ENCODE assay signal across 17 cellular contexts in genomic region chr10:3911241-3911640, GRCh38.
DNase-seq lines count a peak whose midpoint lies in the region; ATAC-seq and TF ChIP-seq lines count a peak whose summit lies in the region.
"Had no signal": no experiment of that assay in that cellular context is flagged by ENCODE, and none has a peak within 500 bp of the region (broad histone marks: within the 10 kb centered on the region; RNA-seq: fewer than 3 reads in every experiment).

No MANE protein-coding gene starts in this region.

- H3K4me3 Mint-ChIP-seq in MCF 10A (ENCODE audit: unreplicated experiment) = no peak overlapping the region
- no peak overlapping the region for H3K4me3 Mint-ChIP-seq in mesothelial cell of epicardium
- H3K4me3 Mint-ChIP-seq: CD8-positive, alpha-beta T cell had no signal

- 26% methylated on average over 6 of the region's 6 CpGs for WGBS in mammary epithelial cell (ENCODE audit: low coverage, missing lambda C conversion rate)
- 87% methylated on average over 6 of the region's 6 CpGs for WGBS in smooth muscle cell (ENCODE audit: low lambda C conversion rate)

- H2AFZ ChIP-seq in mammary epithelial cell (ENCODE audit: low read depth, low read length) = peak overlapping the region; percentile 83
- peak overlapping the region; percentile 82 for H2AFZ ChIP-seq in smooth muscle cell (ENCODE audit: low read depth)

- H3K36me3 Mint-ChIP-seq in MCF 10A (ENCODE audit: insufficient read depth, unreplicated experiment) = no peaks in the 10 kb centered on the region
- no peaks in the 10 kb centered on the region for H3K36me3 Mint-ChIP-seq in mesothelial cell of epicardium
- H3K36me3 Mint-ChIP-seq: CD8-positive, alpha-beta T cell had no signal

- H3K4me1 Mint-ChIP-seq in MCF 10A (ENCODE audit: insufficient read depth, unreplicated experiment) = peaks cover 6% of the 10 kb centered on the region
- H3K4me1 Mint-ChIP-seq in mesothelial cell of epicardium = peaks cover 12% of the 10 kb centered on the region

- intact Hi-C loops in breast epithelium (cut with DNase I; ENCODE audit: low total_unique reads) (no loop called here), MCF 10A (cut with micrococcal nuclease) (no loop called here), mammary epithelial cell (cut with micrococcal nuclease) (loop anchor here (1.0 to 10.0 kb wide), 5 partner anchors 100 to 864 kb away; no protein-coding TSS in a partner anchor)

- H3K36me3 ChIP-seq in breast epithelium = no peaks in the 10 kb centered on the region
- H3K36me3 ChIP-seq in mammary epithelial cell (ENCODE audit: insufficient read depth, low read length) = no peaks in the 10 kb centered on the region
- H3K36me3 ChIP-seq in smooth muscle cell (ENCODE audit: low read depth) = no peaks in the 10 kb centered on the region

- no peaks in the 10 kb centered on the region for H4K20me1 ChIP-seq in mammary epithelial cell (ENCODE audit: insufficient read depth, low read length)
- H4K20me1 ChIP-seq in smooth muscle cell (ENCODE audit: low read depth) = no peaks in the 10 kb centered on the region

- no peak overlapping the region for H3K27ac Mint-ChIP-seq in MCF 10A (ENCODE audit: low read depth, unreplicated experiment)
- H3K27ac Mint-ChIP-seq in mesothelial cell of epicardium = peak overlapping the region; percentile 93
- H3K27ac Mint-ChIP-seq: CD8-positive, alpha-beta T cell had no signal

- POLR2A ChIA-PET in MCF 10A (lab: Yijun Ruan, JAX) = interaction anchor here (1.2 to 1.6 kb wide), 2 partner anchors 8 to 25 kb away, joined by 3 read pairs; no protein-coding TSS in a partner anchor

- H3K27me3 Mint-ChIP-seq in MCF 10A (ENCODE audit: insufficient read depth, unreplicated experiment) (no peaks in the 10 kb centered on the region), mesothelial cell of epicardium (ENCODE audit: low read depth) (no peaks in the 10 kb centered on the region)

- dilution Hi-C loops in mammary epithelial cell (cut with HindIII; ENCODE audit: low sequenced_read_pairs) = no loop called here

- no peak overlapping the region for H3K4me3 ChIP-seq in breast epithelium
- H3K4me3 ChIP-seq in mammary epithelial cell (replicated peaks in 1 of 3; ENCODE audit: insufficient read depth in 1 of 3, low read depth in 2 of 3, low read length in 3 of 3) = peak overlapping the region in 2 of 3 experiments; percentile 19 to 32
- no peak overlapping the region for H3K4me3 ChIP-seq in smooth muscle cell

- H3K27me3 ChIP-seq in breast epithelium (no peaks in the 10 kb centered on the region), mammary epithelial cell (ENCODE audit: insufficient read depth, low read length) (no peaks in the 10 kb centered on the region), smooth muscle cell (ENCODE audit: low read depth) (no peaks in the 10 kb centered on the region)

- no peak for ATAC-seq in GM19397 (IDR thresholded peaks at IDR 0.05; ENCODE audit: unreplicated experiment)
- no peak for ATAC-seq in GM21529 (IDR thresholded peaks at IDR 0.05; ENCODE audit: unreplicated experiment)
- ATAC-seq: CD8-positive, alpha-beta T cell had no signal

- no peaks in the 10 kb centered on the region for H3K4me1 ChIP-seq in breast epithelium
- peaks cover 14% of the 10 kb centered on the region for H3K4me1 ChIP-seq in mammary epithelial cell (ENCODE audit: insufficient read depth, low read length)
- peaks cover 5% of the 10 kb centered on the region for H3K4me1 ChIP-seq in smooth muscle cell (ENCODE audit: low read depth)

- H3K4me2 ChIP-seq in mammary epithelial cell (ENCODE audit: insufficient read depth, low read depth, low read length) = peak overlapping the region; percentile 64
- H3K4me2 ChIP-seq in smooth muscle cell = peak overlapping the region; percentile 75

- no peaks in the 10 kb centered on the region for H3F3A ChIP-seq in smooth muscle cell (ENCODE audit: low read depth)

- H3K79me2 ChIP-seq in mammary epithelial cell (ENCODE audit: insufficient read depth, low read length) = peaks cover 3% of the 10 kb centered on the region
- no peaks in the 10 kb centered on the region for H3K79me2 ChIP-seq in smooth muscle cell (ENCODE audit: low read depth)

- H3K9me3 Mint-ChIP-seq in MCF 10A (ENCODE audit: unreplicated experiment) (peaks cover 8% of the 10 kb centered on the region), mesothelial cell of epicardium (peaks cover 3% of the 10 kb centered on the region)
- H3K9me3 Mint-ChIP-seq: CD8-positive, alpha-beta T cell had no signal

- H3K27ac ChIP-seq in breast epithelium (peak overlapping the region; percentile 57 to 80), mammary epithelial cell (ENCODE audit: insufficient read depth, low read depth, low read length) (peak overlapping the region; percentile 93), smooth muscle cell (ENCODE audit: low read depth) (peak overlapping the region; percentile 73)
- H3K27ac ChIP-seq: 22Rv1 had no signal

- H3K9me3 ChIP-seq in breast epithelium (no peaks in the 10 kb centered on the region), mammary epithelial cell (replicated peaks; ENCODE audit: insufficient read depth, low read length) (no peaks in the 10 kb centered on the region), smooth muscle cell (replicated peaks; ENCODE audit: low read depth) (no peaks in the 10 kb centered on the region)

- BruUV-seq in MCF 10A (replicated peaks; lab: Mats Ljungman, UMichigan) (no TSS peak), mammary epithelial cell (replicated peaks; lab: Mats Ljungman, UMichigan) (TSS peak; percentile 85)

- TF ChIP-seq CTCF in breast epithelium (IDR thresholded peaks at IDR 0.05) = no peak
- no peak for TF ChIP-seq CTCF in MCF 10A (IDR thresholded peaks at IDR 0.05; ENCODE audit: unreplicated experiment)
- no peak for TF ChIP-seq CTCF in mammary epithelial cell (conservative IDR thresholded peaks at IDR 0.05 in 1 of 2, IDR thresholded peaks at IDR 0.05 in 1 of 2; ENCODE audit: extremely low read depth in 1 of 2, insufficient read depth in 1 of 2, low read depth in 1 of 2, low read length in 2 of 2)
- no peak for TF ChIP-seq CTCF in mesothelial cell of epicardium (IDR thresholded peaks at IDR 0.05; ENCODE audit: unreplicated experiment)
- no peak for TF ChIP-seq CTCF in smooth muscle cell (IDR thresholded peaks at IDR 0.05; ENCODE audit: borderline replicate concordance, insufficient read depth, poor library complexity, severe bottlenecking)

- peak overlapping the region; percentile 79 for H3K9ac ChIP-seq in mammary epithelial cell (ENCODE audit: insufficient read depth, low read length)
- H3K9ac ChIP-seq in smooth muscle cell (ENCODE audit: low read depth) = peak overlapping the region; percentile 55

- CTCF ChIA-PET in MCF 10A (lab: Yijun Ruan, JAX) = interaction anchor here (0.5 to 1.0 kb wide), 4 partner anchors 17 to 441 kb away, joined by 3 read pairs; no protein-coding TSS in a partner anchor
- CTCF ChIA-PET in mammary epithelial cell (lab: Charles Lee; ENCODE audit: low non-redundant PET) = interaction anchor here (0.6 to 0.7 kb wide), 3 partner anchors 20 to 433 kb away, joined by 4 to 7 read pairs (median 4); no protein-coding TSS in a partner anchor

- no peak for TF ChIP-seq POLR2A in breast epithelium (IDR thresholded peaks at IDR 0.05)

- no peak for DNase-seq in breast epithelium (ENCODE audit: low spot score in 2 of 2)
- DNase-seq in MCF 10A (ENCODE audit: unreplicated experiment) = no peak
- DNase-seq in mammary epithelial cell = no peak
- no peak for DNase-seq in mesothelial cell of epicardium (ENCODE audit: low spot score in 2 of 2, unreplicated experiment in 2 of 2)
- no peak for DNase-seq in smooth muscle cell (lab: John Stamatoyannopoulos, UW; ENCODE audit: unreplicated experiment)
- DNase-seq in NCI-H146 treated with DMSO at 0.1 percent for 48 hours (lab: John Stamatoyannopoulos, UW; ENCODE audit: unreplicated experiment) = no peak
- DNase-seq: CD8-positive, alpha-beta T cell; DMS79 treated with DMSO at 0.1 percent for 48 hours; GOT3; KG1; NCI-H1092; NCI-H1694 treated with DMSO at 0.1 percent for 48 hours; NCI-H345; NCI-H526 treated with DMSO at 0.1 percent for 48 hours had no signal

- in situ Hi-C loops in mammary epithelial cell (cut with MboI; ENCODE audit: low sequenced_read_pairs in 2 of 2) = no loop called here

Comparison
In these comparisons a context has a peak if more than half of its experiments do, and no peak if none do; other contexts are left out.
1. H3K4me3 ChIP-seq: peak in mammary epithelial cell (2 of 3); none in breast epithelium (0 of 3) and smooth muscle cell (single experiment).
2. Peak in every context shown above with its lines, with median percentiles within 50 percentile points of each other: H3K27ac ChIP-seq.